1 cellular context compared by ENCODE assay signal in the genomic region with DNA sequence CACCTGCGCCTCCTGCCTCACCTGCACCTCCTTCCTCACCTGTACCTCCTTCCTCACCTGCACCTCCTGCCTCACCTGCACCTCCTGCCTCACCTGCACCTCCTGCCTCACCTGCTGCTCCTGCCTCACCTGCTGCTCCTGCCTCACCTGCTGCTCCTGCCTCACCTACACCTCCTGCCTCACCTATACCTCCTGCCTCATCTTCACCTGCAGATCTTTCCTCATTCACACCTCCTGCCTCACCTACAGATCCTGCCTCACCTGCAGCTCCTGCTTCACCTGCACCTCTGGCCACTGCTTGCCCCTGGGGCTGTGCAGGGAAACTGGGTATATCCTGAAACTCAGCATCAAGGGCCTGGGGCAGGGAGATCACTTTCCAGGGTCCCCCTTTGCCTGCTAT. TPM values are rescaled to one million over a fixed set of nuclear protein-coding genes. Genes with fewer than 3 reads are reported as not detected.
"Had no signal": no experiment of that assay in that cellular context is flagged by ENCODE, and none has a peak within 500 bp of the region (broad histone marks: within the 10 kb centered on the region; RNA-seq: fewer than 3 reads in every experiment).

No MANE protein-coding gene starts in this region.

RNA-seq across cellular contexts. Expression of a gene that starts 1.5 kb away (rescaled TPM):
- total RNA-seq: GM12878 had no signal
- polyA plus RNA-seq: GM12878 had no signal
